33 cellular contexts compared by ENCODE assay signal in genomic region chr14:106522990-106523389, GRCh38.
DNase-seq lines count a peak whose midpoint lies in the region; ATAC-seq, FAIRE-seq and TF ChIP-seq lines count a peak whose summit lies in the region.
"Had no signal": no experiment of that assay in that cellular context is flagged by ENCODE, and none has a peak within 500 bp of the region (broad histone marks: within the 10 kb centered on the region; RNA-seq: fewer than 3 reads in every experiment).

No MANE protein-coding gene starts in this region.

- H3K27me3 ChIP-seq in HepG2 (ENCODE audit: control insufficient read depth in 1 of 2, insufficient read depth in 2 of 2, low read length in 2 of 2) (no peaks in the 10 kb centered on the region; a peak in 1 of 5 replicates), right lobe of liver (no peaks in the 10 kb centered on the region)
- H3K27me3 ChIP-seq: BE2C; BLaER1; BLaER1 treated with 17β-estradiol and CSF1 and Interleukin-3, amounts not matched to agents 10 nM and 100 nM had no signal

- H3K9me3 Mint-ChIP-seq in glutamatergic neuron (ENCODE audit: unreplicated experiment): peaks cover 12% of the 10 kb centered on the region
- H3K9me3 Mint-ChIP-seq: CD4-positive, alpha-beta memory T cell; CD4-positive, alpha-beta T cell; CD8-positive, alpha-beta memory T cell; CD8-positive, alpha-beta T cell had no signal

- H3K9ac ChIP-seq in HepG2 (ENCODE audit: insufficient read depth, low read depth, low read length): no peak overlapping the region
- H3K9ac ChIP-seq: BLaER1; BLaER1 treated with 17β-estradiol and CSF1 and Interleukin-3, amounts not matched to agents 10 nM and 100 nM had no signal

- ATAC-seq in HepG2 (no peak), right lobe of liver (no peak)
- ATAC-seq: A549; CD8-positive, alpha-beta T cell had no signal

- no peak overlapping the region for H3K4me2 ChIP-seq in HepG2 (ENCODE audit: low read depth, low read length)
- H3K4me2 ChIP-seq: A549; BLaER1; BLaER1 treated with 17β-estradiol and CSF1 and Interleukin-3, amounts not matched to agents 10 nM and 100 nM had no signal

- POLR2A ChIA-PET in HepG2 (lab: Yijun Ruan, JAX): no interaction called here

- H3K79me2 ChIP-seq in HepG2 (ENCODE audit: insufficient read depth, low read length): no peaks in the 10 kb centered on the region

- no peaks in the 10 kb centered on the region for H3K36me3 ChIP-seq in HepG2 (replicated peaks in 1 of 2; ENCODE audit: control insufficient read depth in 1 of 2, insufficient read depth in 2 of 2, low read length in 2 of 2)
- no peaks in the 10 kb centered on the region for H3K36me3 ChIP-seq in right lobe of liver
- H3K36me3 ChIP-seq: BE2C; BLaER1; BLaER1 treated with 17β-estradiol and CSF1 and Interleukin-3, amounts not matched to agents 10 nM and 100 nM had no signal

- no peak overlapping the region for H3K27ac Mint-ChIP-seq in glutamatergic neuron (ENCODE audit: unreplicated experiment)
- H3K27ac Mint-ChIP-seq: B cell; CD14-positive monocyte; CD4-positive, alpha-beta memory T cell; CD4-positive, alpha-beta T cell; CD4-positive, CD25-positive, alpha-beta regulatory T cell; CD8-positive, alpha-beta memory T cell; CD8-positive, alpha-beta T cell had no signal

- H3K4me1 Mint-ChIP-seq in glutamatergic neuron (ENCODE audit: low read depth, unreplicated experiment): no peaks in the 10 kb centered on the region

- TF ChIP-seq POLR2A in HepG2 (IDR thresholded peaks at IDR 0.05; ENCODE audit: insufficient read depth in 1 of 2, low read depth in 2 of 2, low read length in 2 of 2) (no peak), right lobe of liver (IDR thresholded peaks at IDR 0.05) (no peak)

- no peak for DNase-seq in HepG2 (ENCODE audit: low spot score)
- no peak for DNase-seq in right lobe of liver
- no peak for DNase-seq in glutamatergic neuron
- DNase-seq: 8988T; ACHN; AML-193; BE2C; C1 segment of cervical spinal cord; Caco-2; Calu3; CD4-positive, alpha-beta memory T cell; CD4-positive, alpha-beta T cell; CD4-positive, CD25-positive, alpha-beta regulatory T cell; CD8-positive, alpha-beta memory T cell; CD8-positive, alpha-beta T cell; COR-L47; DMS 273 treated with DMSO at 0.1 percent for 48 hours; DMS153; DMS53; DMS79; DMS79 treated with DMSO at 0.1 percent for 48 hours; DND-41; EL had no signal

- TF ChIP-seq EP300 in HepG2 (IDR thresholded peaks at IDR 0.05; ENCODE audit: low read depth in 2 of 2, low read length in 2 of 2): no peak
- TF ChIP-seq EP300 in HepG2 (CRISPR knock-in tag; IDR thresholded peaks at IDR 0.05; ENCODE audit: borderline replicate concordance): no peak

- H3K4me3 ChIP-seq in HepG2 (replicated peaks in 1 of 3; ENCODE audit: insufficient read depth in 1 of 3, low read depth in 2 of 3, low read length in 3 of 3) (no peak overlapping the region), right lobe of liver (no peak overlapping the region)
- H3K4me3 ChIP-seq: A549; BLaER1; BLaER1 treated with 17β-estradiol and CSF1 and Interleukin-3, amounts not matched to agents 10 nM and 100 nM had no signal

- H3K27ac ChIP-seq in HepG2 (ENCODE audit: extremely low read length, insufficient read depth, low read length) (no peak overlapping the region), right lobe of liver (no peak overlapping the region), VCaP (peak overlapping the region; percentile 71)
- H3K27ac ChIP-seq: 22Rv1; A549; BLaER1; BLaER1 treated with 17β-estradiol and CSF1 and Interleukin-3, amounts not matched to agents 10 nM and 100 nM; C4-2B had no signal

- no peaks in the 10 kb centered on the region for H3K4me1 ChIP-seq in HepG2 (ENCODE audit: insufficient read depth, low read length)
- H3K4me1 ChIP-seq in right lobe of liver: no peaks in the 10 kb centered on the region
- H3K4me1 ChIP-seq: A549, BE2C, Caco-2 had no signal

- CTCF ChIA-PET in HepG2 (lab: Yijun Ruan, JAX; ENCODE audit: low intra/inter-chr PET ratio, low total read pairs): no interaction called here

- in situ Hi-C loops in HepG2 (cut with HindIII; ENCODE audit: extremely low pct_ligation_motif_present, low pct_unique_long_range_greater_than_20kb): no loop called here

- intact Hi-C loops in HepG2 (cut with micrococcal nuclease; ENCODE audit: unreplicated experiment): no loop called here
- intact Hi-C loops in right lobe of liver (cut with DNase I): no loop called here

- H3K4me3 Mint-ChIP-seq in glutamatergic neuron (ENCODE audit: unreplicated experiment): no peak overlapping the region
- H3K4me3 Mint-ChIP-seq: B cell; CD14-positive monocyte; CD4-positive, alpha-beta memory T cell; CD4-positive, alpha-beta T cell; CD4-positive, CD25-positive, alpha-beta regulatory T cell; CD8-positive, alpha-beta memory T cell; CD8-positive, alpha-beta T cell had no signal

- H3K36me3 Mint-ChIP-seq in glutamatergic neuron (ENCODE audit: unreplicated experiment): peaks cover 4% of the 10 kb centered on the region
- H3K36me3 Mint-ChIP-seq: CD14-positive monocyte; CD4-positive, alpha-beta memory T cell; CD4-positive, CD25-positive, alpha-beta regulatory T cell; CD8-positive, alpha-beta memory T cell; CD8-positive, alpha-beta T cell had no signal

- no peaks in the 10 kb centered on the region for H4K20me1 ChIP-seq in HepG2 (ENCODE audit: insufficient read depth, low read length)
- H4K20me1 ChIP-seq: BLaER1; BLaER1 treated with 17β-estradiol and CSF1 and Interleukin-3, amounts not matched to agents 10 nM and 100 nM had no signal

- H3K27me3 Mint-ChIP-seq in glutamatergic neuron (ENCODE audit: unreplicated experiment): no peaks in the 10 kb centered on the region

- no peak for FAIRE-seq in HepG2 (lab: Jason Lieb, UNC)
- FAIRE-seq: A204.1, A549, D721Med had no signal

- TF ChIP-seq CTCF in HepG2 (CRISPR knock-in tag; IDR thresholded peaks at IDR 0.05): no peak
- TF ChIP-seq CTCF in right lobe of liver (IDR thresholded peaks at IDR 0.05): no peak
- no peak for TF ChIP-seq CTCF in VCaP (conservative IDR thresholded peaks at IDR 0.05)
- TF ChIP-seq CTCF in glutamatergic neuron (IDR thresholded peaks at IDR 0.05; ENCODE audit: partially characterized antibody, unreplicated experiment): no peak

- H3K9me3 ChIP-seq in HepG2 (ENCODE audit: low read length): peaks cover 6% of the 10 kb centered on the region
- H3K9me3 ChIP-seq in right lobe of liver: no peaks in the 10 kb centered on the region
- H3K9me3 ChIP-seq: A549, BE2C, Caco-2 had no signal

- 4% methylated on average over 2 of the region's 2 CpGs for WGBS in HepG2 (ENCODE audit: low lambda C conversion rate)
- 5% methylated on average over 2 of the region's 2 CpGs for WGBS in right lobe of liver (ENCODE audit: insufficient coverage, low coverage, low lambda C conversion rate, missing lambda C conversion rate)

- no peak overlapping the region for H2AFZ ChIP-seq in HepG2 (ENCODE audit: low read length)

- no peak for TF ChIP-seq RAD21 in HepG2 (CRISPR knock-in tag; IDR thresholded peaks at IDR 0.05)

- no TSS peak for BruUV-seq in HepG2 (replicated peaks; lab: Mats Ljungman, UMichigan)

TF ChIP-seq in HepG2, 621 proteins besides CTCF, POLR2A, EP300 and RAD21 (continues in another document):
- no peak for TF ChIP-seq MATR3 (CRISPR knock-in tag; IDR thresholded peaks at IDR 0.05)
- no peak for TF ChIP-seq GATA4 (IDR thresholded peaks at IDR 0.05; ENCODE audit: borderline replicate concordance, low read depth)
- TF ChIP-seq KDM5B (CRISPR knock-in tag; IDR thresholded peaks at IDR 0.05; ENCODE audit: borderline replicate concordance): no peak
- TF ChIP-seq, protein P1, sequence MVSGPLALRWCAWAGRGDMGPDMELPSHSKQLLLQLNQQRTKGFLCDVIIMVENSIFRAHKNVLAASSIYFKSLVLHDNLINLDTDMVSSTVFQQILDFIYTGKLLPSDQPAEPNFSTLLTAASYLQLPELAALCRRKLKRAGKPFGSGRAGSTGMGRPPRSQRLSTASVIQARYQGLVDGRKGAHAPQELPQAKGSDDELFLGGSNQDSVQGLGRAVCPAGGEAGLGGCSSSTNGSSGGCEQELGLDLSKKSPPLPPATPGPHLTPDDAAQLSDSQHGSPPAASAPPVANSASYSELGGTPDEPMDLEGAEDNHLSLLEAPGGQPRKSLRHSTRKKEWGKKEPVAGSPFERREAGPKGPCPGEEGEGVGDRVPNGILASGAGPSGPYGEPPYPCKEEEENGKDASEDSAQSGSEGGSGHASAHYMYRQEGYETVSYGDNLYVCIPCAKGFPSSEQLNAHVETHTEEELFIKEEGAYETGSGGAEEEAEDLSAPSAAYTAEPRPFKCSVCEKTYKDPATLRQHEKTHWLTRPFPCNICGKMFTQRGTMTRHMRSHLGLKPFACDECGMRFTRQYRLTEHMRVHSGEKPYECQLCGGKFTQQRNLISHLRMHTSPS (CRISPR knock-in tag; IDR thresholded peaks at IDR 0.05; ENCODE audit: low read depth): no peak
- TF ChIP-seq, protein P2, sequence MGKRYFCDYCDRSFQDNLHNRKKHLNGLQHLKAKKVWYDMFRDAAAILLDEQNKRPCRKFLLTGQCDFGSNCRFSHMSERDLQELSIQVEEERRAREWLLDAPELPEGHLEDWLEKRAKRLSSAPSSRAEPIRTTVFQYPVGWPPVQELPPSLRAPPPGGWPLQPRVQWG (CRISPR knock-in tag; IDR thresholded peaks at IDR 0.05; ENCODE audit: borderline replicate concordance, low read depth): no peak
- no peak for TF ChIP-seq ZNF569 (CRISPR knock-in tag; IDR thresholded peaks at IDR 0.05; ENCODE audit: borderline replicate concordance)
- TF ChIP-seq, protein P3, sequence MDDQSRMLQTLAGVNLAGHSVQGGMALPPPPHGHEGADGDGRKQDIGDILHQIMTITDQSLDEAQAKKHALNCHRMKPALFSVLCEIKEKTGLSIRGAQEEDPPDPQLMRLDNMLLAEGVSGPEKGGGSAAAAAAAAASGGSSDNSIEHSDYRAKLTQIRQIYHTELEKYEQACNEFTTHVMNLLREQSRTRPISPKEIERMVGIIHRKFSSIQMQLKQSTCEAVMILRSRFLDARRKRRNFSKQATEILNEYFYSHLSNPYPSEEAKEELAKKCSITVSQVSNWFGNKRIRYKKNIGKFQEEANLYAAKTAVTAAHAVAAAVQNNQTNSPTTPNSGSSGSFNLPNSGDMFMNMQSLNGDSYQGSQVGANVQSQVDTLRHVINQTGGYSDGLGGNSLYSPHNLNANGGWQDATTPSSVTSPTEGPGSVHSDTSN (CRISPR knock-in tag; IDR thresholded peaks at IDR 0.05; ENCODE audit: borderline replicate concordance): no peak
